ENCODE assay signal across 20 cellular contexts in genomic region chr2:75099521-75099922, GRCh38.
DNase-seq lines count a peak whose midpoint lies in the region; ATAC-seq and TF ChIP-seq lines count a peak whose summit lies in the region.
"Had no signal": no experiment of that assay in that cellular context is flagged by ENCODE, and none has a peak within 500 bp of the region (broad histone marks: within the 10 kb centered on the region; RNA-seq: fewer than 3 reads in every experiment).

No MANE protein-coding gene starts in this region.

- no peak for TF ChIP-seq CTCF in IMR-90 (conservative IDR thresholded peaks at IDR 0.05; ENCODE audit: low read depth, low read length)
- no peak for TF ChIP-seq CTCF in mesothelial cell of epicardium (IDR thresholded peaks at IDR 0.05; ENCODE audit: unreplicated experiment)
- TF ChIP-seq CTCF in right atrium auricular region (IDR thresholded peaks at IDR 0.05), result no peak

- H4K91ac ChIP-seq in IMR-90 (ENCODE audit: insufficient read depth, low read depth, low read length), result no peak overlapping the region; the same call in 1 of the 2 replicates

- no peak overlapping the region; the same call in 1 of the 2 replicates for H3K18ac ChIP-seq in IMR-90 (ENCODE audit: low read depth, low read length)

- peak overlapping the region; percentile 23; the same call in 1 of the 2 replicates for H3K4ac ChIP-seq in IMR-90 (ENCODE audit: low read depth, low read length)

- H4K8ac ChIP-seq in IMR-90 (ENCODE audit: low read depth in 2 of 2, low read length in 2 of 2), result no peak overlapping the region

- H4K5ac ChIP-seq in IMR-90 (ENCODE audit: low read depth, low read length), result no peak overlapping the region

- 0 out of 2 replicates have a peak overlapping the region, but pooled peaks have one; percentile 14 for H3K23ac ChIP-seq in IMR-90 (ENCODE audit: low read depth, low read length)

- H3K4me3 Mint-ChIP-seq in mesothelial cell of epicardium, result no peak overlapping the region
- H3K4me3 Mint-ChIP-seq: activated CD4-positive, alpha-beta memory T cell treated with anti-CD3 and anti-CD28 coated beads, Interleukin-2, amount 10 ng/mL, durations not matched to agents 7 days and 5 days; CD8-positive, alpha-beta T cell; H9; T-helper 17 cell had no signal

- no peak overlapping the region for H2AK5ac ChIP-seq in IMR-90 (ENCODE audit: low read depth, low read length)

- no peak overlapping the region for H3K9ac ChIP-seq in IMR-90 (ENCODE audit: low read depth, low read length)

- peaks cover 18% of the 10 kb centered on the region for H3K9me3 Mint-ChIP-seq in mesothelial cell of epicardium

- H3K27me3 Mint-ChIP-seq in mesothelial cell of epicardium (ENCODE audit: low read depth), result peaks cover 6% of the 10 kb centered on the region
- H3K27me3 Mint-ChIP-seq: activated CD4-positive, alpha-beta memory T cell treated with anti-CD3 and anti-CD28 coated beads, Interleukin-2, amount 10 ng/mL, durations not matched to agents 7 days and 5 days; T-helper 17 cell had no signal

- TF ChIP-seq RAD21 in IMR-90 (IDR thresholded peaks at IDR 0.05; ENCODE audit: low read length), result no peak

- no peaks in the 10 kb centered on the region for H4K20me1 ChIP-seq in IMR-90 (ENCODE audit: insufficient read depth, low read length)

- peaks cover 3% of the 10 kb centered on the region; the same call in 1 of the 2 replicates for H3K9me1 ChIP-seq in IMR-90 (ENCODE audit: insufficient read depth, low read length)

- H3K36me3 Mint-ChIP-seq in mesothelial cell of epicardium, result peaks cover 7% of the 10 kb centered on the region

- 0 out of 2 replicates have a peak overlapping the region, but pooled peaks have one; percentile 0 for H2BK20ac ChIP-seq in IMR-90 (ENCODE audit: low read depth, low read length)

- no peaks in the 10 kb centered on the region for H3K79me1 ChIP-seq in IMR-90 (ENCODE audit: low read depth in 1 of 2, low read length in 2 of 2)

- peak overlapping the region; percentile 82 for H3K27ac Mint-ChIP-seq in mesothelial cell of epicardium
- H3K27ac Mint-ChIP-seq: activated CD4-positive, alpha-beta memory T cell treated with anti-CD3 and anti-CD28 coated beads, Interleukin-2, amount 10 ng/mL, durations not matched to agents 7 days and 5 days; CD8-positive, alpha-beta T cell; H9; T-helper 17 cell had no signal

- H2AK9ac ChIP-seq in IMR-90 (replicated peaks; ENCODE audit: low read depth, low read length, poor library complexity), result no peak overlapping the region

- H3K4me1 ChIP-seq in IMR-90 (ENCODE audit: control insufficient read depth, insufficient read depth, low read length) (peaks cover 5% of the 10 kb centered on the region), right atrium auricular region (no peaks in the 10 kb centered on the region)
- H3K4me1 ChIP-seq: thyroid gland had no signal

- H2AFZ ChIP-seq in IMR-90 (replicated peaks; ENCODE audit: low read length, poor library complexity), result no peak overlapping the region

- H3K14ac ChIP-seq in IMR-90 (replicated peaks; ENCODE audit: low read depth, low read length), result 0 out of 2 replicates have a peak overlapping the region, but pooled peaks have one; percentile 26

- intact Hi-C loops in IMR-90 (cut with micrococcal nuclease), result loop anchor here (10.0 kb wide), 1 partner anchor 305 kb away; no protein-coding TSS in a partner anchor

- H3K4me2 ChIP-seq in IMR-90 (ENCODE audit: low read depth, low read length), result no peak overlapping the region

- H3K9me3 ChIP-seq in IMR-90 (ENCODE audit: control insufficient read depth, insufficient read depth, low read length) (peaks cover 2% of the 10 kb centered on the region; the same call in 1 of the 2 replicates), right atrium auricular region (peaks cover 0 to 12% of the 10 kb centered on the region in 2 donors)
- H3K9me3 ChIP-seq: thyroid gland had no signal

- in situ Hi-C loops in IMR-90 (cut with MboI; ENCODE audit: low sequenced_read_pairs), result no loop called here

- no peak for TF ChIP-seq POLR2A in IMR-90 (IDR thresholded peaks at IDR 0.05; ENCODE audit: low read depth, low read length)

- WGBS in IMR-90 (ENCODE audit: extremely low coverage in 2 of 2, insufficient read length in 1 of 2), 2 experiments, result 83% methylated on average over 2 of the region's 4 CpGs; no CpG with 5 or more reads in 1 of the 2 experiments

- BruUV-seq in IMR-90 (replicated peaks; lab: Mats Ljungman, UMichigan), result no TSS peak

- H2BK120ac ChIP-seq in IMR-90 (ENCODE audit: low read depth, low read length), result no peak overlapping the region

- H3K27me3 ChIP-seq in IMR-90 (ENCODE audit: control insufficient read depth, insufficient read depth, low read length) (peaks cover 2% of the 10 kb centered on the region; the same call in 1 of the 2 replicates), right atrium auricular region (no peaks in the 10 kb centered on the region)
- H3K27me3 ChIP-seq: thyroid gland had no signal

- no peak overlapping the region for H3K56ac ChIP-seq in IMR-90 (ENCODE audit: extremely low read depth, insufficient read depth, low read length)

- DNase-seq in EH (ENCODE audit: low read depth), result peak; percentile 51
- no peak for DNase-seq in IMR-90
- peak; percentile 26 for DNase-seq in SW480 (ENCODE audit: low spot score)
- no peak for DNase-seq in mesothelial cell of epicardium (ENCODE audit: low spot score in 2 of 2, unreplicated experiment in 2 of 2)
- DNase-seq in right atrium auricular region (ENCODE audit: low spot score), result no peak
- no peak for DNase-seq in GM19238 (ENCODE audit: insufficient read length, low spot score)
- DNase-seq in OCI-M1 (lab: John Stamatoyannopoulos, UW), result no peak
- DNase-seq: activated CD4-positive, alpha-beta memory T cell treated with anti-CD3 and anti-CD28 coated beads, Interleukin-2, amount 10 ng/mL, durations not matched to agents 7 days and 5 days; activated naive CD4-positive, alpha-beta T cell; CD8-positive, alpha-beta T cell; central memory CD4-positive, alpha-beta T cell; dorsolateral prefrontal cortex; left colon; NCI-H2107; stimulated activated naive CD8-positive, alpha-beta T cell treated with anti-CD3 and anti-CD28 coated beads, Interleukin-15, Interleukin-2, amounts not matched to agents 100 U/mL and 50 U/mL, for 24 hours; T-helper 17 cell; thyroid gland had no signal

- H2BK15ac ChIP-seq in IMR-90 (ENCODE audit: low read depth, low read length), result no peak overlapping the region; the same call in 2 of the 3 replicates

- H3K4me3 ChIP-seq in IMR-90 (ENCODE audit: insufficient read depth, low read depth, low read length), result no peak overlapping the region
- no peak overlapping the region for H3K4me3 ChIP-seq in right atrium auricular region
- H3K4me3 ChIP-seq: dorsolateral prefrontal cortex, thyroid gland had no signal

- CTCF ChIA-PET in IMR-90 (lab: Yijun Ruan, JAX), result interaction anchor here (1.5 to 2.1 kb wide), 3 partner anchors 11 to 100 kb away, joined by 3 to 7 read pairs (median 3); partner anchors contain the start of gene TACR1

- ATAC-seq in IMR-90 (ENCODE audit: low read depth), result no peak
- no peak for ATAC-seq in HG03108 (IDR thresholded peaks at IDR 0.05; ENCODE audit: unreplicated experiment)
- ATAC-seq: CD8-positive, alpha-beta T cell; left colon; stimulated activated naive CD8-positive, alpha-beta T cell treated with anti-CD3 and anti-CD28 coated beads, Interleukin-15, Interleukin-2, amounts not matched to agents 100 U/mL and 50 U/mL, for 24 hours; T-helper 17 cell had no signal

- dilution Hi-C loops in IMR-90 (cut with HindIII; ENCODE audit: low sequenced_read_pairs, unreplicated experiment), result no loop called here

- no peak overlapping the region for H3K27ac ChIP-seq in IMR-90 (ENCODE audit: insufficient read depth, low read length)
- H3K27ac ChIP-seq in right atrium auricular region, result no peak overlapping the region
- H3K27ac ChIP-seq: dorsolateral prefrontal cortex, thyroid gland, WERI-Rb-1 had no signal

- H3K36me3 ChIP-seq in IMR-90 (ENCODE audit: control insufficient read depth, insufficient read depth, low read length) (no peaks in the 10 kb centered on the region), right atrium auricular region (no peaks in the 10 kb centered on the region)
- H3K36me3 ChIP-seq: thyroid gland, WERI-Rb-1 had no signal

- H2BK5ac ChIP-seq in IMR-90 (ENCODE audit: low read depth, low read length, poor library complexity, severe bottlenecking), result no peak overlapping the region

- POLR2A ChIA-PET in IMR-90 (lab: Charles Lee; ENCODE audit: unreplicated experiment), result no interaction called here

- peaks cover 26% of the 10 kb centered on the region for H3K4me1 Mint-ChIP-seq in mesothelial cell of epicardium
- H3K4me1 Mint-ChIP-seq: T-helper 17 cell had no signal

TF ChIP-seq in IMR-90, 13 proteins besides CTCF, POLR2A, EP300 and RAD21 (continues in another document):
- TF ChIP-seq RFX5 (IDR thresholded peaks at IDR 0.05; ENCODE audit: low read depth, low read length) (no peak), MXI1 (IDR thresholded peaks at IDR 0.05; ENCODE audit: borderline replicate concordance, low read depth, low read length) (no peak), ELK1 (IDR thresholded peaks at IDR 0.05; ENCODE audit: borderline replicate concordance, low read depth, low read length) (no peak), CEBPB (IDR thresholded peaks at IDR 0.05; ENCODE audit: low read depth, low read length) (no peak), CHD1 (IDR thresholded peaks at IDR 0.05; ENCODE audit: low read depth, low read length) (no peak), FOS (IDR thresholded peaks at IDR 0.05; ENCODE audit: low read depth, low read length) (no peak), MAZ (IDR thresholded peaks at IDR 0.05; ENCODE audit: borderline replicate concordance, low read depth, low read length) (no peak), SMC3 (IDR thresholded peaks at IDR 0.05; ENCODE audit: low read depth, low read length) (no peak), NFE2L2 (IDR thresholded peaks at IDR 0.05; ENCODE audit: low read depth, low read length) (no peak), MAFK (IDR thresholded peaks at IDR 0.05; ENCODE audit: low read depth, low read length) (no peak)
- TF ChIP-seq, protein P1, sequence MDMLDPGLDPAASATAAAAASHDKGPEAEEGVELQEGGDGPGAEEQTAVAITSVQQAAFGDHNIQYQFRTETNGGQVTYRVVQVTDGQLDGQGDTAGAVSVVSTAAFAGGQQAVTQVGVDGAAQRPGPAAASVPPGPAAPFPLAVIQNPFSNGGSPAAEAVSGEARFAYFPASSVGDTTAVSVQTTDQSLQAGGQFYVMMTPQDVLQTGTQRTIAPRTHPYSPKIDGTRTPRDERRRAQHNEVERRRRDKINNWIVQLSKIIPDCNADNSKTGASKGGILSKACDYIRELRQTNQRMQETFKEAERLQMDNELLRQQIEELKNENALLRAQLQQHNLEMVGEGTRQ (IDR thresholded peaks at IDR 0.05; ENCODE audit: low read depth, low read length), result no peak

Comparison
In these comparisons a context has a peak if more than half of its experiments do, and no peak if none do; other contexts are left out.
1. DNase-seq: peak in EH (single experiment) and SW480 (single experiment); none in IMR-90 (single experiment), mesothelial cell of epicardium (0 of 2), right atrium auricular region (single experiment), GM19238 (single experiment) and OCI-M1 (single experiment).